ENCODE assay signal across 15 cellular contexts in genomic region chr7:107253599-107253998, GRCh38.
"Had no signal": no experiment of that assay in that cellular context is flagged by ENCODE, and none has a peak within 500 bp of the region (broad histone marks: within the 10 kb centered on the region; RNA-seq: fewer than 3 reads in every experiment).

No MANE protein-coding gene starts in this region.

- ATAC-seq: activated CD4-positive, CD25-positive, alpha-beta regulatory T cell treated with anti-CD3 and anti-CD28 coated beads, Interleukin-2, amount 50 U/mL, for 24 hours; stimulated activated memory B cell treated with anti-CD40 and anti-IgM and Interleukin-4, amounts not matched to agents 10 μg/mL and 1 μg/mL and 100 μg/mL, for 72 hours; upper lobe of right lung had no signal

- DNase-seq: activated CD4-positive, alpha-beta T cell treated with anti-CD3 and anti-CD28 coated beads, Interleukin-2, amount 10 ng/mL, durations not matched to agents 7 days and 5 days; activated CD8-positive, alpha-beta memory T cell treated with anti-CD3 and anti-CD28 coated beads, Interleukin-2, amount 50 U/mL, for 4 hours; activated effector memory CD4-positive, alpha-beta T cell treated with Interleukin-2 at 50 U/mL for 16 hours; activated naive CD4-positive, alpha-beta T cell treated with anti-CD3 and anti-CD28 coated beads, Interleukin-2, amount 50 U/mL, for 16 hours; activated T-cell treated with anti-CD3 and anti-CD28 coated beads, Interleukin-2, amount 50 U/mL, for 48 hours; hippocampal formation; islet precursor cell; mammary epithelial cell; sigmoid colon; stimulated activated CD4-positive, alpha-beta T cell treated with anti-CD3 and anti-CD28 coated beads, Interleukin-4, amount 100 ng/mL, for 24 hours; upper lobe of right lung had no signal

- H3K9me3 ChIP-seq: breast epithelium, sigmoid colon, upper lobe of right lung had no signal

- H3K27ac ChIP-seq: breast epithelium, sigmoid colon, SK-N-MC, upper lobe of right lung had no signal

- H3K4me1 ChIP-seq: breast epithelium, sigmoid colon, upper lobe of right lung had no signal

- H3K4me3 ChIP-seq: breast epithelium, sigmoid colon, SK-N-MC, upper lobe of right lung had no signal

- H3K27me3 ChIP-seq: breast epithelium, sigmoid colon, upper lobe of right lung had no signal
